In the genomic region with DNA sequence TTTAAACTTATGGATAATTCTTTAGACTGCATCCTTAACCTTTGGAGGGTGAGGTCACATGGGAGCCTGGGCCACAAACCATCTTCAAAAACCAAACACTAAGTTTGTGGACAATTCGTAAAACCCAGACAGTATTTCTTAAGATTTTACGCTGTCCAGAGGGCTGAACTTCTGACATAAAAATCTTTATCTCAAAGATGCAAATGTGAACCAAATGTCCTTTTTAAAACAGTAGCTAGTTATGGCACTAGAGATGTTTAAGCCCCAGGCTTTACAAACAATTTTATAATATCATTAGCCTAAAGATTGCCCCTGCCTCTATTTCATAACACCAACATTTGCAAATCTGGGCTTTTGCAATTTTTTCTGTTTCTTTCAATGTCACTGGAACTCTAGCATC, we compare ENCODE assay signal across 38 cellular contexts.
"Had no signal": no experiment of that assay in that cellular context is flagged by ENCODE, and none has a peak within 500 bp of the region (broad histone marks: within the 10 kb centered on the region; RNA-seq: fewer than 3 reads in every experiment).

No MANE protein-coding gene starts in this region.

- H3K4me1 ChIP-seq: adrenal gland, ascending aorta, body of pancreas, breast epithelium had no signal

- H3K36me3 Mint-ChIP-seq: activated naive CD4-positive, alpha-beta T cell treated with anti-CD3 and anti-CD28 coated beads, Interleukin-2, amount 10 ng/mL, durations not matched to agents 7 days and 5 days; activated naive CD4-positive, alpha-beta T cell treated with anti-CD3 and anti-CD28 coated beads, Interleukin-2, amount 50 U/mL, for 24 hours; activated naive CD4-positive, alpha-beta T cell treated with anti-CD3 and anti-CD28 coated beads, Interleukin-2, amount 50 U/mL, for 72 hours; activated naive CD8-positive, alpha-beta T cell; activated naive CD8-positive, alpha-beta T cell treated with anti-CD3 and anti-CD28 coated beads for 36 hours; activated naive CD8-positive, alpha-beta T cell treated with anti-CD3 and anti-CD28 coated beads, Interleukin-2, amount 10 ng/mL, durations not matched to agents 7 days and 5 days; brain had no signal

- H3K27me3 ChIP-seq: adrenal gland, ascending aorta, body of pancreas, brain microvascular endothelial cell, breast epithelium, cardiac muscle cell had no signal

- ATAC-seq: activated naive CD4-positive, alpha-beta T cell treated with anti-CD3 and anti-CD28 coated beads, Interleukin-2, amount 50 U/mL, for 72 hours; activated naive CD8-positive, alpha-beta T cell treated with anti-CD3 and anti-CD28 coated beads, Interleukin-2, amount 50 U/mL, for 24 hours; activated T-cell treated with anti-CD3 and anti-CD28 coated beads, Interleukin-2, amount 50 U/mL, for 4 hours; activated T-cell treated with anti-CD3 and anti-CD28 coated beads, Interleukin-2, amount 50 U/mL, for 72 hours; activated T-helper 17 cell treated with anti-CD3 and anti-CD28 coated beads, Interleukin-2, amount 50 U/mL, for 72 hours; body of pancreas had no signal

- DNase-seq: activated effector memory CD4-positive, alpha-beta T cell treated with anti-CD3 and anti-CD28 coated beads, Interleukin-2, amount 50 U/mL, for 16 hours; activated effector memory CD4-positive, alpha-beta T cell treated with Interleukin-2 at 50 U/mL for 16 hours; activated gamma-delta T cell; activated gamma-delta T cell treated with Interleukin-2 at 50 U/mL for 16 hours; activated naive CD4-positive, alpha-beta T cell; activated naive CD4-positive, alpha-beta T cell treated with anti-CD3 and anti-CD28 coated beads for 36 hours; activated naive CD4-positive, alpha-beta T cell treated with anti-CD3 and anti-CD28 coated beads, Interleukin-2, amount 10 ng/mL, durations not matched to agents 7 days and 5 days; activated naive CD4-positive, alpha-beta T cell treated with anti-CD3 and anti-CD28 coated beads, Interleukin-2, amount 50 U/mL, for 16 hours; activated naive CD4-positive, alpha-beta T cell treated with Interleukin-2 at 50 U/mL for 16 hours; activated naive CD8-positive, alpha-beta T cell treated with anti-CD3 and anti-CD28 coated beads for 36 hours; activated naive CD8-positive, alpha-beta T cell treated with anti-CD3 and anti-CD28 coated beads, Interleukin-2, amount 10 ng/mL, durations not matched to agents 7 days and 5 days; activated naive CD8-positive, alpha-beta T cell treated with anti-CD3 and anti-CD28 coated beads, Interleukin-2, amount 50 U/mL, for 24 hours; activated T-cell treated with anti-CD3 and anti-CD28 coated beads, Interleukin-2, amount 50 U/mL, for 1 hour; activated T-cell treated with anti-CD3 and anti-CD28 coated beads, Interleukin-2, amount 50 U/mL, for 24 hours; activated T-cell treated with anti-CD3 and anti-CD28 coated beads, Interleukin-2, amount 50 U/mL, for 4 hours; activated T-cell treated with anti-CD3 and anti-CD28 coated beads, Interleukin-2, amount 50 U/mL, for 48 hours; activated T-cell treated with anti-CD3 and anti-CD28 coated beads, Interleukin-2, amount 50 U/mL, for 72 hours; adrenal gland; amniotic stem cell; amygdala; anterior cingulate cortex; aorta; body of pancreas; brain microvascular endothelial cell; caudate nucleus; central memory CD4-positive, alpha-beta T cell; cerebellar nuclear complex had no signal

- H3K4me1 Mint-ChIP-seq: activated naive CD4-positive, alpha-beta T cell treated with anti-CD3 and anti-CD28 coated beads, Interleukin-2, amount 10 ng/mL, durations not matched to agents 7 days and 5 days; activated naive CD4-positive, alpha-beta T cell treated with anti-CD3 and anti-CD28 coated beads, Interleukin-2, amount 50 U/mL, for 24 hours; activated naive CD8-positive, alpha-beta T cell treated with anti-CD3 and anti-CD28 coated beads, Interleukin-2, amount 10 ng/mL, durations not matched to agents 7 days and 5 days; activated T-helper 17 cell treated with anti-CD3 and anti-CD28 coated beads, Interleukin-2, amount 50 U/mL, for 72 hours; central memory CD8-positive, alpha-beta T cell had no signal

- H3K36me3 ChIP-seq: adrenal gland, ascending aorta, brain microvascular endothelial cell, breast epithelium, cardiac muscle cell had no signal

- H3K4me3 ChIP-seq: adrenal gland, ascending aorta, body of pancreas, breast epithelium, cardiac muscle cell had no signal

- H3K4me3 Mint-ChIP-seq: activated naive CD4-positive, alpha-beta T cell treated with anti-CD3 and anti-CD28 coated beads for 36 hours; activated naive CD4-positive, alpha-beta T cell treated with anti-CD3 and anti-CD28 coated beads, Interleukin-2, amount 10 ng/mL, durations not matched to agents 7 days and 5 days; activated naive CD4-positive, alpha-beta T cell treated with anti-CD3 and anti-CD28 coated beads, Interleukin-2, amount 50 U/mL, for 24 hours; activated naive CD8-positive, alpha-beta T cell; activated naive CD8-positive, alpha-beta T cell treated with anti-CD3 and anti-CD28 coated beads for 36 hours; activated naive CD8-positive, alpha-beta T cell treated with anti-CD3 and anti-CD28 coated beads, Interleukin-2, amount 10 ng/mL, durations not matched to agents 7 days and 5 days; activated naive CD8-positive, alpha-beta T cell treated with anti-CD3 and anti-CD28 coated beads, Interleukin-2, amount 50 U/mL, for 24 hours; activated T-cell treated with anti-CD3 and anti-CD28 coated beads, Interleukin-2, amount 50 U/mL, for 24 hours; activated T-cell treated with anti-CD3 and anti-CD28 coated beads, Interleukin-2, amount 50 U/mL, for 4 hours; activated T-cell treated with anti-CD3 and anti-CD28 coated beads, Interleukin-2, amount 50 U/mL, for 72 hours; activated T-helper 1 cell treated with anti-CD3 and anti-CD28 coated beads, Interleukin-12 subunit alpha, Interleukin-12 subunit beta, Interleukin-2, Interleukin-4 antibody, amounts not matched to agents 30 ng/mL and 10 ng/mL and 1 ng/mL, durations not matched to agents 14 hours and 24 hours and 36 hours; activated T-helper 17 cell treated with anti-CD3 and anti-CD28 coated beads, Interleukin-2, amount 50 U/mL, for 72 hours; brain; central memory CD8-positive, alpha-beta T cell had no signal

- H3K9me3 ChIP-seq: adrenal gland, ascending aorta, body of pancreas, breast epithelium had no signal

- H3K27me3 Mint-ChIP-seq: activated naive CD4-positive, alpha-beta T cell treated with anti-CD3 and anti-CD28 coated beads, Interleukin-2, amount 10 ng/mL, durations not matched to agents 7 days and 5 days; activated naive CD4-positive, alpha-beta T cell treated with anti-CD3 and anti-CD28 coated beads, Interleukin-2, amount 50 U/mL, for 24 hours; activated naive CD8-positive, alpha-beta T cell treated with anti-CD3 and anti-CD28 coated beads for 36 hours; activated naive CD8-positive, alpha-beta T cell treated with anti-CD3 and anti-CD28 coated beads, Interleukin-2, amount 10 ng/mL, durations not matched to agents 7 days and 5 days; activated naive CD8-positive, alpha-beta T cell treated with anti-CD3 and anti-CD28 coated beads, Interleukin-2, amount 50 U/mL, for 24 hours; activated T-cell treated with anti-CD3 and anti-CD28 coated beads, Interleukin-2, amount 50 U/mL, for 24 hours; activated T-helper 17 cell treated with anti-CD3 and anti-CD28 coated beads, Interleukin-2, amount 50 U/mL, for 72 hours; central memory CD8-positive, alpha-beta T cell had no signal

- H3K27ac ChIP-seq: adrenal gland, ascending aorta, body of pancreas, brain microvascular endothelial cell, breast epithelium, cardiac muscle cell had no signal

- H3K9me3 Mint-ChIP-seq: activated naive CD4-positive, alpha-beta T cell treated with anti-CD3 and anti-CD28 coated beads for 36 hours; activated naive CD4-positive, alpha-beta T cell treated with anti-CD3 and anti-CD28 coated beads, Interleukin-2, amount 10 ng/mL, durations not matched to agents 7 days and 5 days; activated naive CD4-positive, alpha-beta T cell treated with anti-CD3 and anti-CD28 coated beads, Interleukin-2, amount 50 U/mL, for 24 hours; activated naive CD8-positive, alpha-beta T cell treated with anti-CD3 and anti-CD28 coated beads for 36 hours; activated naive CD8-positive, alpha-beta T cell treated with anti-CD3 and anti-CD28 coated beads, Interleukin-2, amount 50 U/mL, for 24 hours; activated T-cell treated with anti-CD3 and anti-CD28 coated beads, Interleukin-2, amount 50 U/mL, for 24 hours; activated T-cell treated with anti-CD3 and anti-CD28 coated beads, Interleukin-2, amount 50 U/mL, for 4 hours; activated T-helper 1 cell treated with anti-CD3 and anti-CD28 coated beads, Interleukin-12 subunit alpha, Interleukin-12 subunit beta, Interleukin-2, Interleukin-4 antibody, amounts not matched to agents 30 ng/mL and 10 ng/mL and 1 ng/mL, durations not matched to agents 14 hours and 24 hours and 36 hours; activated T-helper 17 cell treated with anti-CD3 and anti-CD28 coated beads, Interleukin-2, amount 50 U/mL, for 72 hours; activated T-helper 2 cell treated with anti-CD3 and anti-CD28 coated beads, Interferon-gamma antibody, Interleukin-2, Interleukin-4, amounts not matched to agents 10 μg/mL and 5 μg/mL and 100 μg/mL, durations not matched to agents 14 hours and 24 hours and 36 hours; brain; central memory CD8-positive, alpha-beta T cell had no signal

- H3K27ac Mint-ChIP-seq: activated naive CD4-positive, alpha-beta T cell treated with anti-CD3 and anti-CD28 coated beads for 36 hours; activated naive CD4-positive, alpha-beta T cell treated with anti-CD3 and anti-CD28 coated beads, Interleukin-2, amount 10 ng/mL, durations not matched to agents 7 days and 5 days; activated naive CD4-positive, alpha-beta T cell treated with anti-CD3 and anti-CD28 coated beads, Interleukin-2, amount 50 U/mL, for 24 hours; activated naive CD4-positive, alpha-beta T cell treated with anti-CD3 and anti-CD28 coated beads, Interleukin-2, amount 50 U/mL, for 72 hours; activated naive CD8-positive, alpha-beta T cell; activated naive CD8-positive, alpha-beta T cell treated with anti-CD3 and anti-CD28 coated beads for 36 hours; activated naive CD8-positive, alpha-beta T cell treated with anti-CD3 and anti-CD28 coated beads, Interleukin-2, amount 10 ng/mL, durations not matched to agents 7 days and 5 days; activated naive CD8-positive, alpha-beta T cell treated with anti-CD3 and anti-CD28 coated beads, Interleukin-2, amount 50 U/mL, for 24 hours; activated T-cell treated with anti-CD3 and anti-CD28 coated beads, Interleukin-2, amount 50 U/mL, for 24 hours; activated T-cell treated with anti-CD3 and anti-CD28 coated beads, Interleukin-2, amount 50 U/mL, for 72 hours; activated T-helper 1 cell treated with anti-CD3 and anti-CD28 coated beads, Interleukin-12 subunit alpha, Interleukin-12 subunit beta, Interleukin-2, Interleukin-4 antibody, amounts not matched to agents 30 ng/mL and 10 ng/mL and 1 ng/mL, durations not matched to agents 14 hours and 24 hours and 36 hours; activated T-helper 17 cell treated with anti-CD3 and anti-CD28 coated beads, Interleukin-2, amount 50 U/mL, for 72 hours; activated T-helper 2 cell treated with anti-CD3 and anti-CD28 coated beads, Interferon-gamma antibody, Interleukin-2, Interleukin-4, amounts not matched to agents 10 μg/mL and 5 μg/mL and 100 μg/mL, durations not matched to agents 14 hours and 24 hours and 36 hours; brain had no signal
